In the genomic region with DNA sequence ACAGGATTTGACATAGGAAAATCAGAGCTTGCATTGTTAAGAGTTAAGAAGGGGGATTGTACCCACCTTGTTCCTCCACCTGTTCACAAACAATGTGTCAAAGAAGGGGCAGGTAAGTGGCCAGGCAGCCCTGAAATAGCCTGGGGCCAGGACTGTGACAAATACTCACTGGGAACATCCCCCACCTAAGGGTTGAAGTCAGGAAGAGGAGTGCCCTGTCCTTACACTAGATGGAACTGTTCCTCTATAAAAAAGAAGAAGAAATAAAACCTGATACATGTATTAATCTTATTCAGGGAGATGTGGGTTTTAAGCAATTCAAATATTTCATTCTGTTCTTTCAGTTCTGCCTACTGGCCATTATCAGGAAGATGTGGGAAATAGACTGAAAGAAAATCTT, we compare ENCODE assay signal across 1 cellular context.
TF ChIP-seq lines count a peak whose summit lies in the region.

No MANE protein-coding gene starts in this region.

TF ChIP-seq in H1, 55 proteins besides CTCF, POLR2A, EP300 and RAD21:
- TF ChIP-seq HDAC6 (IDR thresholded peaks at IDR 0.05; ENCODE audit: low read depth, low read length): no peak
- no peak for TF ChIP-seq YY1 (IDR thresholded peaks at IDR 0.05; ENCODE audit: low read depth, low read length)
- TF ChIP-seq NRF1 (IDR thresholded peaks at IDR 0.05; ENCODE audit: low read depth, low read length): no peak
- no peak for TF ChIP-seq RXRA (IDR thresholded peaks at IDR 0.05; ENCODE audit: insufficient read depth, low read depth, low read length)
- TF ChIP-seq GTF2F1 (IDR thresholded peaks at IDR 0.05; ENCODE audit: borderline replicate concordance, low read depth, low read length): no peak
- TF ChIP-seq RNF2 (IDR thresholded peaks at IDR 0.05; ENCODE audit: borderline replicate concordance, low read depth, low read length, missing control alignments, poor library complexity, severe bottlenecking): no peak
